Comparison of ENCODE assay signal across 8 cellular contexts in genomic region chr6:107114872-107115694, GRCh38. TPM values are rescaled to one million over a fixed set of nuclear protein-coding genes. Genes with fewer than 3 reads are reported as not detected.
DNase-seq lines count a peak whose midpoint lies in the region; ATAC-seq and TF ChIP-seq lines count a peak whose summit lies in the region.

Gene BEND3, minus strand, starts transcription at chr6:107115515. Its CDS starts 16,230 bp downstream, at chr6:107099285.

- H3K4me1 ChIP-seq in DND-41 (ENCODE audit: insufficient read depth, low read length) = peaks cover 40% of the 10 kb centered on the region
- peaks cover 6% of the 10 kb centered on the region for H3K4me1 ChIP-seq in effector memory CD4-positive, alpha-beta T cell (ENCODE audit: control insufficient read depth, insufficient read depth, low read length, poor library complexity, severe bottlenecking)

- peak within 1 kb of the TSS; percentile 60 for H3K9ac ChIP-seq in DND-41 (ENCODE audit: low read depth, low read length)

- peaks cover 33% of the 10 kb centered on the region for H3K79me2 ChIP-seq in DND-41 (ENCODE audit: insufficient read depth, low read length)

- H3K4me2 ChIP-seq in DND-41 (ENCODE audit: insufficient read depth, low read length) = peak within 1 kb of the TSS; percentile 96

- no peaks in the 10 kb centered on the region; the same call in 1 of the 2 replicates for H4K20me1 ChIP-seq in DND-41 (ENCODE audit: insufficient read depth, low read length)

- H3K36me3 ChIP-seq in DND-41 (ENCODE audit: insufficient read depth, low read length) = no peaks in the 10 kb centered on the region
- H3K36me3 ChIP-seq in KOPT-K1 (ENCODE audit: insufficient read depth, low read length) = no peaks in the 10 kb centered on the region
- H3K36me3 ChIP-seq in effector memory CD4-positive, alpha-beta T cell (ENCODE audit: control insufficient read depth, insufficient read depth, low read length) = no peaks in the 10 kb centered on the region

- H3K9me3 ChIP-seq in DND-41 (ENCODE audit: insufficient read depth, low read length, severe bottlenecking) (no peaks in the 10 kb centered on the region), KOPT-K1 (ENCODE audit: insufficient read depth, low read length, poor library complexity, severe bottlenecking) (no peaks in the 10 kb centered on the region)
- H3K9me3 ChIP-seq in effector memory CD4-positive, alpha-beta T cell (ENCODE audit: control insufficient read depth, low read length) = no peaks in the 10 kb centered on the region

- peak within 1 kb of the TSS; percentile 37 to 60; a peak in 3 of 4 replicates for H3K4me3 ChIP-seq in DND-41 (ENCODE audit: low read depth in 1 of 2, low read length in 2 of 2)
- H3K4me3 ChIP-seq in effector memory CD4-positive, alpha-beta T cell (ENCODE audit: insufficient read depth, low read depth, low read length, poor library complexity, severe bottlenecking) = peak within 1 kb of the TSS; percentile 69

- H3K27ac ChIP-seq in DND-41 (ENCODE audit: low read length) (peak within 1 kb of the TSS; percentile 62), KOPT-K1 (ENCODE audit: low read depth, low read length, poor library complexity, severe bottlenecking) (peak within 1 kb of the TSS; percentile 65)
- no peak within 1 kb of the TSS for H3K27ac ChIP-seq in effector memory CD4-positive, alpha-beta T cell (ENCODE audit: insufficient read depth, low read length, poor library complexity, severe bottlenecking)

- peak within 1 kb of the TSS; percentile 92 for H2AFZ ChIP-seq in DND-41 (ENCODE audit: low read depth, low read length)

- DNase-seq in DND-41 (peak; percentile 65), mesenteric fat pad (ENCODE audit: low spot score) (peak; percentile 84), putamen (ENCODE audit: low spot score) (no peak)
- peak; percentile 35 to 44 for DNase-seq in activated CD4-positive, alpha-beta T cell treated with anti-CD3 and anti-CD28 coated beads, Interleukin-2, amount 50 U/mL, for 48 hours
- peak; percentile 19 to 27 (median 26) for DNase-seq in effector memory CD4-positive, alpha-beta T cell
- DNase-seq in stimulated activated naive CD8-positive, alpha-beta T cell treated with anti-CD3 and anti-CD28 coated beads, Interleukin-15, Interleukin-2, amounts not matched to agents 100 U/mL and 50 U/mL, for 24 hours = peak; percentile 46

- ATAC-seq in DND-41 (ENCODE audit: insufficient read depth, low read depth) = peak; percentile 19
- peak; percentile 32 for ATAC-seq in GM21529 (IDR thresholded peaks at IDR 0.05; ENCODE audit: unreplicated experiment)
- peak; percentile 24 for ATAC-seq in stimulated activated naive CD8-positive, alpha-beta T cell treated with anti-CD3 and anti-CD28 coated beads, Interleukin-15, Interleukin-2, amounts not matched to agents 100 U/mL and 50 U/mL, for 24 hours

- no peak for TF ChIP-seq CTCF in DND-41 (IDR thresholded peaks at IDR 0.05; ENCODE audit: borderline replicate concordance, extremely low read depth, low read length, poor library complexity, severe bottlenecking)

- peaks cover 20% of the 10 kb centered on the region for H3K27me3 ChIP-seq in DND-41 (ENCODE audit: insufficient read depth, low read length, poor library complexity)
- no peaks in the 10 kb centered on the region for H3K27me3 ChIP-seq in effector memory CD4-positive, alpha-beta T cell (replicated peaks; ENCODE audit: control insufficient read depth, insufficient read depth, low read length, poor library complexity, severe bottlenecking)

RNA-seq across cellular contexts. Expression of gene BEND3, which starts in this region (rescaled TPM):
- 3.4 TPM for total RNA-seq in mesenteric fat pad
